18 cellular contexts compared by ENCODE assay signal in the genomic region with DNA sequence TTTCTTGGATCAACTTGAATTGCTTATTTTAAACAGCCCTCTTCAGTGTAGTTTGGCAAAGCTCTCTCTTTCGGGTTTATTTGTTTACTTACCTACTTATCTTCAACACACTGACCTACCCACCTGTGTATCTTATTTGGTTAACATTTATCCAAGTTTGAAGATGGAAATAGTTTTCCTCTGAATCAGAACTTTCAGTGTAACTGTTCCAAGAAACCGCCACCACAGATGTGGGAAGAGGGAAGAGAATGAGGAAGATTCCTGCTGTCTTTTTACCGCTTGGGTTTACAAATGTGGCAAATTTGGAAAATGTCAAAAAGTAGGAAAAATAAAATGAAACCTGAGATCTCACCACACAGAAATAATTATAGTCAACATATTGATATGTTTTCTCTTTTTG.
DNase-seq lines count a peak whose midpoint lies in the region; ATAC-seq and TF ChIP-seq lines count a peak whose summit lies in the region.
"Had no signal": no experiment of that assay in that cellular context is flagged by ENCODE, and none has a peak within 500 bp of the region (broad histone marks: within the 10 kb centered on the region; RNA-seq: fewer than 3 reads in every experiment).

No MANE protein-coding gene starts in this region.

- TF ChIP-seq CTCF in RWPE1 (conservative IDR thresholded peaks at IDR 0.05; ENCODE audit: low read depth) (no peak), fibroblast of villous mesenchyme (IDR thresholded peaks at IDR 0.05; ENCODE audit: insufficient read depth, low read depth, low read length) (no peak), thyroid gland (IDR thresholded peaks at IDR 0.05) (no peak)

- no peaks in the 10 kb centered on the region for H3K36me3 ChIP-seq in thyroid gland
- no peaks in the 10 kb centered on the region for H3K36me3 ChIP-seq in naive thymus-derived CD4-positive, alpha-beta T cell (ENCODE audit: control insufficient read depth in 2 of 3, insufficient read depth in 3 of 3, low read length in 3 of 3)
- H3K36me3 ChIP-seq: esophagus muscularis mucosa, HAP-1 had no signal

- no peak for ATAC-seq in naive thymus-derived CD4-positive, alpha-beta T cell
- ATAC-seq: GM12878, natural killer cell had no signal

- CTCF ChIA-PET in RWPE1 (lab: Yijun Ruan, JAX): no interaction called here
- CTCF ChIA-PET in naive thymus-derived CD4-positive, alpha-beta T cell (lab: Charles Lee): no interaction called here

- H3K36me3 Mint-ChIP-seq in naive thymus-derived CD4-positive, alpha-beta T cell: peaks cover 3 to 38% (median 24%) of the 10 kb centered on the region in 5 donors
- H3K36me3 Mint-ChIP-seq: natural killer cell had no signal

- POLR2A ChIA-PET in RWPE1 (lab: Yijun Ruan, JAX; ENCODE audit: low non-redundant PET): no interaction called here
- POLR2A ChIA-PET in naive thymus-derived CD4-positive, alpha-beta T cell (lab: Charles Lee): no interaction called here

- peak; percentile 28 for DNase-seq in DMS79 treated with DMSO at 0.1 percent for 48 hours (lab: John Stamatoyannopoulos, UW)
- DNase-seq in DMS79 (lab: John Stamatoyannopoulos, UW): no peak
- peak; percentile 61 for DNase-seq in RWPE1 (ENCODE audit: low spot score)
- peak; percentile 74 for DNase-seq in fibroblast of villous mesenchyme (ENCODE audit: low read depth)
- no peak for DNase-seq in thyroid gland
- DNase-seq in SIG-M5 treated with dmso at 0.1 percent for 504 hours (lab: John Stamatoyannopoulos, UW; ENCODE audit: unreplicated experiment): no peak
- DNase-seq in naive thymus-derived CD4-positive, alpha-beta T cell: no peak
- DNase-seq in globus pallidus (ENCODE audit: low spot score): no peak
- DNase-seq: activated CD4-positive, alpha-beta T cell treated with anti-CD3 and anti-CD28 coated beads, Interleukin-2, amount 50 U/mL, for 4 hours; activated effector memory CD4-positive, alpha-beta T cell treated with anti-CD3 and anti-CD28 coated beads, Interleukin-2, amount 50 U/mL, for 16 hours; cerebellar nuclear complex; immature natural killer cell; natural killer cell; NCI-H1930; tibial artery had no signal

- H3K27me3 ChIP-seq in thyroid gland: no peaks in the 10 kb centered on the region
- no peaks in the 10 kb centered on the region for H3K27me3 ChIP-seq in naive thymus-derived CD4-positive, alpha-beta T cell (ENCODE audit: control insufficient read depth in 2 of 2, insufficient read depth in 2 of 2, low read length in 2 of 2)
- H3K27me3 ChIP-seq: esophagus muscularis mucosa, tibial artery had no signal

- no peak overlapping the region for H3K4me3 Mint-ChIP-seq in naive thymus-derived CD4-positive, alpha-beta T cell
- H3K4me3 Mint-ChIP-seq: immature natural killer cell, natural killer cell had no signal

- no peak for TF ChIP-seq POLR2A in thyroid gland (IDR thresholded peaks at IDR 0.05)

- H3K4me3 ChIP-seq in fibroblast of villous mesenchyme (ENCODE audit: low read depth, low read length): no peak overlapping the region
- H3K4me3 ChIP-seq in thyroid gland (replicated peaks in 1 of 3): no peak overlapping the region
- H3K4me3 ChIP-seq in naive thymus-derived CD4-positive, alpha-beta T cell (ENCODE audit: low read length): no peak overlapping the region
- H3K4me3 ChIP-seq: esophagus muscularis mucosa, GM12878, HAP-1, tibial artery had no signal

- peaks cover 36 to 50% of the 10 kb centered on the region in 2 donors for H3K4me1 ChIP-seq in thyroid gland
- no peaks in the 10 kb centered on the region for H3K4me1 ChIP-seq in naive thymus-derived CD4-positive, alpha-beta T cell (ENCODE audit: control insufficient read depth in 2 of 2, insufficient read depth in 2 of 2, low read length in 2 of 2)
- H3K4me1 ChIP-seq: HAP-1 had no signal

- no peak overlapping the region for H3K27ac ChIP-seq in RWPE1
- peak overlapping the region in 2 of 3 donors; percentile 54 to 64 for H3K27ac ChIP-seq in thyroid gland
- H3K27ac ChIP-seq in naive thymus-derived CD4-positive, alpha-beta T cell (ENCODE audit: low read depth, low read length): no peak overlapping the region
- H3K27ac ChIP-seq: esophagus muscularis mucosa, tibial artery had no signal

- intact Hi-C loops in thyroid gland (cut with DNase I): no loop called here
- intact Hi-C loops in naive thymus-derived CD4-positive, alpha-beta T cell (cut with micrococcal nuclease): no loop called here

- H3K4me1 Mint-ChIP-seq in naive thymus-derived CD4-positive, alpha-beta T cell: peaks cover 9 to 27% (median 17%) of the 10 kb centered on the region in 7 donors

- no peaks in the 10 kb centered on the region for H3K27me3 Mint-ChIP-seq in naive thymus-derived CD4-positive, alpha-beta T cell

- H3K9me3 ChIP-seq in thyroid gland: no peaks in the 10 kb centered on the region
- no peaks in the 10 kb centered on the region for H3K9me3 ChIP-seq in naive thymus-derived CD4-positive, alpha-beta T cell (ENCODE audit: control insufficient read depth in 2 of 3, low read length in 3 of 3)
- H3K9me3 ChIP-seq: HAP-1, tibial artery had no signal

- H3K9me3 Mint-ChIP-seq in naive thymus-derived CD4-positive, alpha-beta T cell: peaks cover 0 to 5% (median 0%) of the 10 kb centered on the region in 11 donors
- H3K9me3 Mint-ChIP-seq: natural killer cell had no signal

- 51 to 67% methylated on average over 3 of the region's 3 CpGs for WGBS in thyroid gland, 2 donors

- no peak overlapping the region for H3K27ac Mint-ChIP-seq in naive thymus-derived CD4-positive, alpha-beta T cell
- H3K27ac Mint-ChIP-seq: natural killer cell had no signal

Comparison
In these comparisons a context has a peak if more than half of its experiments do, and no peak if none do; other contexts are left out.
1. DNase-seq: peak in DMS79 treated with DMSO at 0.1 percent for 48 hours (single experiment), RWPE1 (single experiment) and fibroblast of villous mesenchyme (single experiment); none in DMS79 (single experiment), thyroid gland (0 of 2), SIG-M5 treated with dmso at 0.1 percent for 504 hours (single experiment), naive thymus-derived CD4-positive, alpha-beta T cell (0 of 9) and globus pallidus (single experiment).
2. H3K27ac ChIP-seq: peak in thyroid gland (2 of 3); none in RWPE1 (single experiment) and naive thymus-derived CD4-positive, alpha-beta T cell (single experiment).